19 cellular contexts compared by ENCODE assay signal in genomic region chrX:32545100-32545499, GRCh38.
"Had no signal": no experiment of that assay in that cellular context is flagged by ENCODE, and none has a peak within 500 bp of the region (broad histone marks: within the 10 kb centered on the region; RNA-seq: fewer than 3 reads in every experiment).

No MANE protein-coding gene starts in this region.

- H3K4me3 ChIP-seq: mucosa of descending colon, right lobe of liver, testis, tibial nerve, upper lobe of right lung, vagina had no signal

- DNase-seq: cerebellar nuclear complex; effector memory CD8-positive, alpha-beta T cell; erythroblast; foreskin melanocyte; head of caudate nucleus; hypothalamus; mucosa of descending colon; naive thymus-derived CD8-positive, alpha-beta T cell; posterior cingulate gyrus; right lobe of liver; stimulated activated CD4-positive, alpha-beta T cell treated with anti-CD3 and anti-CD28 coated beads, Interleukin-4, amount 100 ng/mL, for 4 hours; stimulated activated naive B cell treated with anti-CD40 and anti-IgM and Interleukin-4, amounts not matched to agents 10 μg/mL and 1 μg/mL and 100 μg/mL, for 72 hours; stimulated activated naive CD8-positive, alpha-beta T cell treated with anti-CD3 and anti-CD28 coated beads, Interleukin-15, amount 100 ng/mL, for 72 hours; testis; upper lobe of right lung had no signal

- H3K36me3 ChIP-seq: right lobe of liver, tibial nerve, upper lobe of right lung, vagina had no signal

- H3K4me1 ChIP-seq: right lobe of liver, testis, tibial nerve, upper lobe of right lung, vagina had no signal

- FAIRE-seq: endothelial cell of umbilical vein, keratinocyte had no signal

- H3K27me3 ChIP-seq: right lobe of liver, testis, tibial nerve, upper lobe of right lung, vagina had no signal

- H3K27ac ChIP-seq: right lobe of liver, testis, tibial nerve, upper lobe of right lung, vagina had no signal

- H3K9me3 ChIP-seq: mucosa of descending colon, right lobe of liver, testis, tibial nerve, upper lobe of right lung, vagina had no signal

- ATAC-seq: effector memory CD8-positive, alpha-beta T cell; mucosa of descending colon; naive thymus-derived CD8-positive, alpha-beta T cell; right lobe of liver; stimulated activated naive B cell treated with anti-CD40 and anti-IgM and Interleukin-4, amounts not matched to agents 10 μg/mL and 1 μg/mL and 100 μg/mL, for 72 hours; stimulated activated naive CD8-positive, alpha-beta T cell treated with anti-CD3 and anti-CD28 coated beads, Interleukin-15, amount 100 ng/mL, for 72 hours; upper lobe of right lung had no signal
